8 cellular contexts compared by ENCODE assay signal in the genomic region with DNA sequence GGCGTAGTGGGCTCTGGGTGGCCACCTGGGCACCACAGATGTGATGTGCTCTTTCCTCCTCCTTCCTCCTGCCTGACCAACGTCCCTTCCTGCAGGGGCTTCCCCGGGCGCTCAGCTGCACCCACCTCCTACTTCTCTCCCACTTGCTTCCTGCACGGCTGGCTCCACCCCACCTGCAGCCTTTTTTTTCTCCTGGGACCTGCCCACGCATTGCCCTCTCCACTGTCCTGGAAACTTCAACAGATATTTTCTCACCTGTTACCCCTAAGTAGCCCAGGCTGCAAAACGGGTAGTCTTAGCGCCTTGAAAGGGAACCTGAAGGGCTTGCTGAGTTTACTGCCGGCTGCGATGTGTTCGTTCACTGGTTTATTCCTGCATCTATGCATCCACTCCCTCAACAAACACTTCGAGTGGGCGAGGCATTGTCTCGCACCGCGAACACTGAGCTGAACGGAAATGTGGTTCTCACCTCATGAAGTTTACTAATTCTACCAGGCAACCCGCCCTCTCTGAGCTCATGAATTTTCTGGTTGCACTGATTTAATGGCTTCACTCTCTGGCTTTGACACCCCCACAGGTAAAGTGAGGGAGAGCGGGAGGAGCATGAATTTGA. TPM values are rescaled to one million over a fixed set of nuclear protein-coding genes. Genes with fewer than 3 reads are reported as not detected.
DNase-seq lines count a peak whose midpoint lies in the region; ATAC-seq, FAIRE-seq and TF ChIP-seq lines count a peak whose summit lies in the region.

No MANE protein-coding gene starts in this region.

- no peak for TF ChIP-seq CTCF in transverse colon (IDR thresholded peaks at IDR 0.05)

- no peaks in the 10 kb centered on the region for H3K36me3 ChIP-seq in transverse colon
- H3K36me3 ChIP-seq in H7 (replicated peaks; ENCODE audit: control insufficient read depth, insufficient read depth, low read length), result no peaks in the 10 kb centered on the region

- TF ChIP-seq EP300 in transverse colon (IDR thresholded peaks at IDR 0.05; ENCODE audit: low read depth), result no peak

- ATAC-seq in HG02763 (IDR thresholded peaks at IDR 0.05; ENCODE audit: unreplicated experiment), result peak; percentile 57
- peak; percentile 86 for ATAC-seq in left colon

- no peaks in the 10 kb centered on the region for H3K27me3 ChIP-seq in transverse colon
- H3K27me3 ChIP-seq in H7 (ENCODE audit: control insufficient read depth, insufficient read depth, low read length), result no peaks in the 10 kb centered on the region; the same call in 1 of the 2 replicates

- intact Hi-C loops in left colon (cut with DNase I, micrococcal nuclease), result no loop called here
- intact Hi-C loops in transverse colon (cut with DNase I; ENCODE audit: low total_unique reads), result loop anchor here (2.0 kb wide), 1 partner anchor 62 kb away; no protein-coding TSS in a partner anchor

- H3K4me3 ChIP-seq in transverse colon (peak overlapping the region in 1 of 4 donors; percentile 25), H7 (ENCODE audit: insufficient read depth, low read depth, low read length) (no peak overlapping the region)

- H3K27ac ChIP-seq in transverse colon, result no peak overlapping the region

- no peaks in the 10 kb centered on the region for H3K9me3 ChIP-seq in transverse colon

- in situ Hi-C loops in transverse colon (cut with MboI; ENCODE audit: low pct_ligation_motif_present in 1 of 4, low pct_unique_long_range_greater_than_20kb in 1 of 4, low sequenced_read_pairs in 3 of 4), result loop anchor here in 1 of 4 donors (25.0 kb wide), 1 partner anchor 388 kb away; the partner anchor contains the start of genes ADSS2 and CATSPERE

- 33 to 43% methylated on average over 4 to 19 of the region's 19 CpGs for WGBS in transverse colon (ENCODE audit: low coverage in 1 of 2), 2 donors

- TF ChIP-seq POLR2A in GM12891 (IDR thresholded peaks at IDR 0.05; ENCODE audit: low read depth, low read length) (no peak), transverse colon (IDR thresholded peaks at IDR 0.05) (no peak)

- peaks cover 0 to 14% (median 7%) of the 10 kb centered on the region in 4 donors for H3K4me1 ChIP-seq in transverse colon

- peak; percentile 94 for FAIRE-seq in GM12891 (lab: Jason Lieb, UNC)

- peak; percentile 27 for DNase-seq in GM12891 (ENCODE audit: insufficient read length, low spot score)
- DNase-seq in activated CD4-positive, alpha-beta T cell treated with anti-CD3 and anti-CD28 coated beads for 4 hours, result peak; percentile 68 to 70
- DNase-seq in left colon, result peak; percentile 40 to 53
- peak; percentile 51 for DNase-seq in transverse colon
- DNase-seq in H7, result no peak
- DNase-seq in amygdala (lab: John Stamatoyannopoulos, UW), result no peak
- DNase-seq in inferior parietal cortex (ENCODE audit: extremely low spot score), result no peak

TF ChIP-seq in GM12891, 5 proteins besides CTCF, POLR2A, EP300 and RAD21:
- TF ChIP-seq PAX5 (IDR thresholded peaks at IDR 0.05; ENCODE audit: insufficient read depth, low read length, severe bottlenecking) (no peak), POU2F2 (IDR thresholded peaks at IDR 0.05; ENCODE audit: low read depth, low read length) (peak; percentile 27; the same call in 1 of the 2 replicates)
TF ChIP-seq in GM12891: peak in this region for 1.

RNA-seq across cellular contexts. Expression of gene ZBTB18, which starts 23.6 kb away (rescaled TPM):
- 4.0 TPM for polyA plus RNA-seq in GM12891 (2012; ENCODE audit: low read depth, missing spikeins)
- total RNA-seq in left colon, result 10 to 100 TPM; 19.6 to 19.9 TPM
- 10 to 100 TPM in 3 of 4 donors, 1 to 10 TPM in 1; 4.1 to 32.8 (median 17.7) TPM for total RNA-seq in transverse colon
- total RNA-seq in H7 (2014; rRNA removed; shearing (Covaris generic)), result 21.9 and 26.7 TPM in 2 replicates

Comparison
In these comparisons a context has a peak if more than half of its experiments do, and no peak if none do; other contexts are left out.
1. DNase-seq: peak in GM12891 (single experiment), activated CD4-positive, alpha-beta T cell treated with anti-CD3 and anti-CD28 coated beads for 4 hours (2 of 2), left colon (2 of 2) and transverse colon (single experiment); none in H7 (single experiment), amygdala (0 of 56) and inferior parietal cortex (single experiment).